ENCODE assay signal across 12 cellular contexts in genomic region chr3:112974178-112974517, GRCh38. TPM values are rescaled to one million over a fixed set of nuclear protein-coding genes. Genes with fewer than 3 reads are reported as not detected.
DNase-seq lines count a peak whose midpoint lies in the region; ATAC-seq and TF ChIP-seq lines count a peak whose summit lies in the region.
"Had no signal": no experiment of that assay in that cellular context is flagged by ENCODE, and none has a peak within 500 bp of the region (broad histone marks: within the 10 kb centered on the region; RNA-seq: fewer than 3 reads in every experiment).

No MANE protein-coding gene starts in this region.

- no peak for TF ChIP-seq CTCF in endothelial cell (IDR thresholded peaks at IDR 0.05; ENCODE audit: unreplicated experiment)

- no peaks in the 10 kb centered on the region for H3K36me3 Mint-ChIP-seq in naive thymus-derived CD8-positive, alpha-beta T cell
- H3K36me3 Mint-ChIP-seq in endothelial cell (ENCODE audit: low read depth, unreplicated experiment): no peaks in the 10 kb centered on the region

- peaks cover 41 to 91% (median 80%) of the 10 kb centered on the region in 4 donors for H3K4me1 Mint-ChIP-seq in naive thymus-derived CD8-positive, alpha-beta T cell
- H3K4me1 Mint-ChIP-seq in endothelial cell (ENCODE audit: unreplicated experiment): no peaks in the 10 kb centered on the region

- H3K36me3 ChIP-seq in SK-N-MC (ENCODE audit: insufficient read depth, low read length): no peaks in the 10 kb centered on the region

- H3K9ac ChIP-seq in SK-N-MC (ENCODE audit: insufficient read length): no peak overlapping the region

- peak; percentile 19 for ATAC-seq in GM18517 (IDR thresholded peaks at IDR 0.05; ENCODE audit: unreplicated experiment)
- peak; percentile 24 for ATAC-seq in GM21717 (IDR thresholded peaks at IDR 0.05; ENCODE audit: unreplicated experiment)
- ATAC-seq in naive thymus-derived CD8-positive, alpha-beta T cell: peak; percentile 22 to 31

- no peaks in the 10 kb centered on the region for H3K9me3 Mint-ChIP-seq in naive thymus-derived CD8-positive, alpha-beta T cell
- H3K9me3 Mint-ChIP-seq in endothelial cell (ENCODE audit: unreplicated experiment): no peaks in the 10 kb centered on the region

- no peak overlapping the region for H3K27ac ChIP-seq in SK-N-MC

- POLR2A ChIA-PET in naive thymus-derived CD8-positive, alpha-beta T cell (lab: Charles Lee): no interaction called here

- H3K9me3 ChIP-seq in SK-N-MC (ENCODE audit: low read depth, low read length): no peaks in the 10 kb centered on the region

- H3K4me3 Mint-ChIP-seq in naive thymus-derived CD8-positive, alpha-beta T cell: peak overlapping the region; percentile 85 to 98 (median 94)
- H3K4me3 Mint-ChIP-seq in endothelial cell (ENCODE audit: unreplicated experiment): no peak overlapping the region

- DNase-seq in SK-N-MC (ENCODE audit: low read depth, low spot score) (no peak), endothelial cell (ENCODE audit: low spot score) (no peak), NCI-H1694 treated with DMSO at 0.1 percent for 48 hours (lab: John Stamatoyannopoulos, UW) (no peak), LoVo (ENCODE audit: low spot score) (no peak), COLO829 (ENCODE audit: low spot score) (no peak)
- no peak for DNase-seq in naive thymus-derived CD8-positive, alpha-beta T cell
- DNase-seq: erythroblast, NCI-H1048, SHP77 treated with DMSO at 0.1 percent for 48 hours had no signal

- no peaks in the 10 kb centered on the region for H3K27me3 Mint-ChIP-seq in naive thymus-derived CD8-positive, alpha-beta T cell
- H3K27me3 Mint-ChIP-seq in endothelial cell (ENCODE audit: unreplicated experiment): no peaks in the 10 kb centered on the region

- peak overlapping the region; percentile 34 for H3K4me3 ChIP-seq in SK-N-MC

- peak overlapping the region; percentile 92 to 100 (median 96) for H3K27ac Mint-ChIP-seq in naive thymus-derived CD8-positive, alpha-beta T cell
- H3K27ac Mint-ChIP-seq in endothelial cell (ENCODE audit: unreplicated experiment): no peak overlapping the region

RNA-seq across cellular contexts. Expression of gene CD200R1, which starts 0.8 kb away (rescaled TPM):
- 1 to 10 TPM; 8.8 to 9.5 TPM for total RNA-seq in naive thymus-derived CD8-positive, alpha-beta T cell
- 10 to 100 TPM in 1 of 3 donors, 1 to 10 TPM in 2; 6.4 to 11.0 (median 7.7) TPM for polyA plus RNA-seq in naive thymus-derived CD8-positive, alpha-beta T cell
- total RNA-seq in endothelial cell (ENCODE audit: unreplicated experiment): 0.18 TPM
- total RNA-seq: H4 had no signal

RNA-seq across cellular contexts. Expression of gene GTPBP8, which starts 16.6 kb away (rescaled TPM):
- total RNA-seq in naive thymus-derived CD8-positive, alpha-beta T cell: 10 to 100 TPM; 29.3 to 36.9 TPM
- polyA plus RNA-seq in naive thymus-derived CD8-positive, alpha-beta T cell: 10 to 100 TPM; 22.8 to 26.4 (median 25.9) TPM
- total RNA-seq in endothelial cell (ENCODE audit: unreplicated experiment): 19.4 TPM
